Comparison of ENCODE assay signal across 36 cellular contexts in the genomic region with DNA sequence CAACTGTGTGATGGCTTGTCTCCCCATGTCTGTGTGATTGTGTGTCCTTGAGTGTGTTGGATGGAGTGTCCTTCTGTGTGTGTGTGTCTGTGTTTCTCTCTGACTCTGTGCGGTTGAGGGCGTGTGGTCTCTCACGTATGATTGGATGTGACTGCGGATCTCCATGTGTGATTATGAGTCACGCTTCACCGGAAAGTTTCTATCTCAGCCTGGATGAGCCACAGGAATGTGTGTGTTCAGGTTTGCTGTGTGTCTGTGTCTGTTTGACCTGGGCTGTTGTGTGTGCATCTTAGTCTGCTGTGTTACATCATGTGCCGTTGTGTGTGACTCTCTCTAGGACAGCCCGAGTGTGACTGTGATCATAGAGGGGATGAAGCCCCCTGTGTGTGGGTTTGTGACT. TPM values are rescaled to one million over a fixed set of nuclear protein-coding genes. Genes with fewer than 3 reads are reported as not detected.
"Had no signal": no experiment of that assay in that cellular context is flagged by ENCODE, and none has a peak within 500 bp of the region (broad histone marks: within the 10 kb centered on the region; RNA-seq: fewer than 3 reads in every experiment).

No MANE protein-coding gene starts in this region.

- FAIRE-seq: endometrium, islet of Langerhans had no signal

- H3K4me1 ChIP-seq: adrenal gland, body of pancreas, colonic mucosa, esophagus squamous epithelium, uterus had no signal

- H3K36me3 Mint-ChIP-seq: stimulated activated effector memory CD8-positive, alpha-beta T cell treated with anti-CD3 and anti-CD28 coated beads, Interleukin-12 subunit alpha, Interleukin-12 subunit beta, amount 100 ng/mL, for 72 hours had no signal

- H3K27ac Mint-ChIP-seq: activated naive CD8-positive, alpha-beta T cell treated with anti-CD3 and anti-CD28 coated beads for 36 hours; activated T-cell treated with anti-CD3 and anti-CD28 coated beads, Interleukin-2, amount 50 U/mL, for 72 hours; nephron; progenitor cell of endocrine pancreas; stimulated activated effector memory CD8-positive, alpha-beta T cell treated with anti-CD3 and anti-CD28 coated beads, Interleukin-12 subunit alpha, Interleukin-12 subunit beta, amount 100 ng/mL, for 72 hours; stimulated activated naive CD8-positive, alpha-beta T cell treated with anti-CD3 and anti-CD28 coated beads, Interleukin-15, Interleukin-2, amounts not matched to agents 100 ng/mL and 50 ng/mL, for 24 hours had no signal

- H3K9me3 ChIP-seq: adrenal gland, body of pancreas, colonic mucosa, neutrophil, ovary, thoracic aorta, uterus had no signal

- ATAC-seq: activated T-cell treated with anti-CD3 and anti-CD28 coated beads, Interleukin-2, amount 50 U/mL, for 72 hours; body of pancreas; left cardiac atrium; sciatic nerve; stimulated activated effector memory CD8-positive, alpha-beta T cell treated with anti-CD3 and anti-CD28 coated beads, Interleukin-12 subunit alpha, Interleukin-12 subunit beta, amount 100 ng/mL, for 72 hours had no signal

- H3K27me3 ChIP-seq: adrenal gland, body of pancreas, cardiac muscle cell, colonic mucosa, esophagus squamous epithelium, neutrophil, ovary, uterus had no signal

- H3K4me1 Mint-ChIP-seq: activated naive CD8-positive, alpha-beta T cell treated with anti-CD3 and anti-CD28 coated beads for 36 hours; nephron; stimulated activated effector memory CD8-positive, alpha-beta T cell treated with anti-CD3 and anti-CD28 coated beads, Interleukin-12 subunit alpha, Interleukin-12 subunit beta, amount 100 ng/mL, for 72 hours had no signal

- H3K27ac ChIP-seq: adrenal gland, body of pancreas, cardiac muscle cell, colonic mucosa, epithelial cell of prostate, esophagus squamous epithelium, neutrophil, ovary, skin epidermis, thoracic aorta, uterus, VCaP had no signal

- DNase-seq: activated CD4-positive, alpha-beta T cell treated with anti-CD3 and anti-CD28 coated beads for 4 hours; activated CD4-positive, alpha-beta T cell treated with anti-CD3 and anti-CD28 coated beads, Interleukin-2, amount 50 U/mL, for 4 hours; activated naive CD4-positive, alpha-beta T cell treated with Interleukin-2 at 50 U/mL for 16 hours; activated naive CD8-positive, alpha-beta T cell treated with anti-CD3 and anti-CD28 coated beads for 36 hours; activated T-cell treated with anti-CD3 and anti-CD28 coated beads for 4 hours; activated T-cell treated with anti-CD3 and anti-CD28 coated beads, Interleukin-2, amount 50 U/mL, for 72 hours; aorta; body of pancreas; cerebellar nuclear complex; colonic mucosa; effector CD8-positive, alpha-beta T cell; esophagus squamous epithelium; foreskin melanocyte; left cardiac atrium; mammary epithelial cell; ovary; stimulated activated CD4-positive, alpha-beta T cell treated with anti-CD3 and anti-CD28 coated beads, Interleukin-12 subunit alpha, Interleukin-12 subunit beta, amount 100 ng/mL, for 4 hours; stimulated activated CD4-positive, alpha-beta T cell treated with anti-CD3 and anti-CD28 coated beads, Interleukin-4, amount 100 ng/mL, for 1 hour; trophoblast cell; uterus had no signal

- H3K36me3 ChIP-seq: adrenal gland, cardiac muscle cell, colonic mucosa, esophagus squamous epithelium, neutrophil, ovary, thoracic aorta, uterus had no signal

- H3K27me3 Mint-ChIP-seq: activated naive CD8-positive, alpha-beta T cell treated with anti-CD3 and anti-CD28 coated beads for 36 hours; progenitor cell of endocrine pancreas; stimulated activated naive CD8-positive, alpha-beta T cell treated with anti-CD3 and anti-CD28 coated beads, Interleukin-15, Interleukin-2, amounts not matched to agents 100 ng/mL and 50 ng/mL, for 24 hours had no signal

- H3K4me3 Mint-ChIP-seq: activated naive CD8-positive, alpha-beta T cell treated with anti-CD3 and anti-CD28 coated beads for 36 hours; activated T-cell treated with anti-CD3 and anti-CD28 coated beads, Interleukin-2, amount 50 U/mL, for 72 hours; nephron; stimulated activated effector memory CD8-positive, alpha-beta T cell treated with anti-CD3 and anti-CD28 coated beads, Interleukin-12 subunit alpha, Interleukin-12 subunit beta, amount 100 ng/mL, for 72 hours; stimulated activated naive CD8-positive, alpha-beta T cell treated with anti-CD3 and anti-CD28 coated beads, Interleukin-15, Interleukin-2, amounts not matched to agents 100 ng/mL and 50 ng/mL, for 24 hours had no signal

- H3K4me3 ChIP-seq: adrenal gland, body of pancreas, cardiac muscle cell, colonic mucosa, esophagus squamous epithelium, ovary, skin epidermis, thoracic aorta, uterus had no signal

RNA-seq across cellular contexts. Expression of a gene that starts 15.5 kb away (rescaled TPM):
- polyA plus RNA-seq: cardiac muscle cell, mammary epithelial cell had no signal

RNA-seq across cellular contexts. Expression of a gene that starts 44.1 kb away (rescaled TPM):
- total RNA-seq: activated naive CD8-positive, alpha-beta T cell treated with anti-CD3 and anti-CD28 coated beads for 36 hours; body of pancreas; colonic mucosa; subcutaneous adipose tissue had no signal
- polyA plus RNA-seq: liver, mammary epithelial cell had no signal
